9 cellular contexts compared by ENCODE assay signal in genomic region chr10:78579995-78580394, GRCh38.
DNase-seq lines count a peak whose midpoint lies in the region; ATAC-seq, FAIRE-seq and TF ChIP-seq lines count a peak whose summit lies in the region.
"Had no signal": no experiment of that assay in that cellular context is flagged by ENCODE, and none has a peak within 500 bp of the region (broad histone marks: within the 10 kb centered on the region; RNA-seq: fewer than 3 reads in every experiment).

No MANE protein-coding gene starts in this region.

- no peaks in the 10 kb centered on the region for H3K36me3 Mint-ChIP-seq in activated CD8-positive, alpha-beta T cell treated with anti-CD3 and anti-CD28 coated beads for 36 hours (ENCODE audit: low read depth)
- no peaks in the 10 kb centered on the region for H3K36me3 Mint-ChIP-seq in activated CD8-positive, alpha-beta T cell treated with anti-CD3 and anti-CD28 coated beads, Interleukin-2, amount 10 ng/mL, durations not matched to agents 7 days and 5 days (ENCODE audit: low read depth)
- H3K36me3 Mint-ChIP-seq in HFFc6 (ENCODE audit: low read depth): no peaks in the 10 kb centered on the region
- H3K36me3 Mint-ChIP-seq: naive B cell had no signal

- no peaks in the 10 kb centered on the region for H3K9me3 Mint-ChIP-seq in activated CD8-positive, alpha-beta T cell treated with anti-CD3 and anti-CD28 coated beads for 36 hours
- no peaks in the 10 kb centered on the region for H3K9me3 Mint-ChIP-seq in activated CD8-positive, alpha-beta T cell treated with anti-CD3 and anti-CD28 coated beads, Interleukin-2, amount 10 ng/mL, durations not matched to agents 7 days and 5 days (ENCODE audit: insufficient read depth)
- no peaks in the 10 kb centered on the region for H3K9me3 Mint-ChIP-seq in HFFc6
- H3K9me3 Mint-ChIP-seq: naive B cell had no signal

- TF ChIP-seq CTCF in activated CD8-positive, alpha-beta T cell treated with anti-CD3 and anti-CD28 coated beads for 36 hours (IDR thresholded peaks at IDR 0.05): no peak
- no peak for TF ChIP-seq CTCF in astrocyte of the spinal cord (IDR thresholded peaks at IDR 0.05; ENCODE audit: low read depth, low read length)
- TF ChIP-seq CTCF in HFFc6 (IDR thresholded peaks at IDR 0.05): no peak

- FAIRE-seq in urothelium cell line (lab: Jason Lieb, UNC): no peak

- intact Hi-C loops in activated CD8-positive, alpha-beta T cell treated with anti-CD3 and anti-CD28 coated beads for 36 hours (cut with micrococcal nuclease): no loop called here

- no peak for ATAC-seq in activated CD8-positive, alpha-beta T cell treated with anti-CD3 and anti-CD28 coated beads for 36 hours
- no peak for ATAC-seq in activated CD8-positive, alpha-beta T cell treated with anti-CD3 and anti-CD28 coated beads, Interleukin-2, amount 10 ng/mL, durations not matched to agents 7 days and 5 days
- ATAC-seq in esophagus mucosa: no peak

- no peaks in the 10 kb centered on the region for H3K27me3 Mint-ChIP-seq in activated CD8-positive, alpha-beta T cell treated with anti-CD3 and anti-CD28 coated beads for 36 hours
- peaks cover 3% of the 10 kb centered on the region for H3K27me3 Mint-ChIP-seq in activated CD8-positive, alpha-beta T cell treated with anti-CD3 and anti-CD28 coated beads, Interleukin-2, amount 10 ng/mL, durations not matched to agents 7 days and 5 days (ENCODE audit: low read depth)
- H3K27me3 Mint-ChIP-seq in HFFc6 (ENCODE audit: insufficient read depth): peaks cover 33% of the 10 kb centered on the region

- CTCF ChIA-PET in activated CD8-positive, alpha-beta T cell treated with anti-CD3 and anti-CD28 coated beads for 36 hours (lab: Charles Lee): no interaction called here
- CTCF ChIA-PET in activated CD8-positive, alpha-beta T cell treated with anti-CD3 and anti-CD28 coated beads, Interleukin-2, amount 10 ng/mL, durations not matched to agents 7 days and 5 days (lab: Charles Lee): no interaction called here

- POLR2A ChIA-PET in activated CD8-positive, alpha-beta T cell treated with anti-CD3 and anti-CD28 coated beads for 36 hours (lab: Charles Lee): no interaction called here
- POLR2A ChIA-PET in activated CD8-positive, alpha-beta T cell treated with anti-CD3 and anti-CD28 coated beads, Interleukin-2, amount 10 ng/mL, durations not matched to agents 7 days and 5 days (lab: Charles Lee): no interaction called here

- H3K27ac Mint-ChIP-seq in activated CD8-positive, alpha-beta T cell treated with anti-CD3 and anti-CD28 coated beads for 36 hours: peak overlapping the region; percentile 92
- H3K27ac Mint-ChIP-seq in activated CD8-positive, alpha-beta T cell treated with anti-CD3 and anti-CD28 coated beads, Interleukin-2, amount 10 ng/mL, durations not matched to agents 7 days and 5 days: no peak overlapping the region
- H3K27ac Mint-ChIP-seq in HFFc6: no peak overlapping the region
- H3K27ac Mint-ChIP-seq: naive B cell had no signal

- no peak overlapping the region for H3K4me3 ChIP-seq in astrocyte of the spinal cord (ENCODE audit: low read depth, low read length)

- in situ Hi-C loops in astrocyte of the spinal cord (cut with HindIII; ENCODE audit: low sequenced_read_pairs): no loop called here

- no peak for DNase-seq in activated CD8-positive, alpha-beta T cell treated with anti-CD3 and anti-CD28 coated beads for 36 hours
- DNase-seq in activated CD8-positive, alpha-beta T cell treated with anti-CD3 and anti-CD28 coated beads, Interleukin-2, amount 10 ng/mL, durations not matched to agents 7 days and 5 days: no peak
- DNase-seq in astrocyte of the spinal cord (ENCODE audit: low read depth, low spot score) (peak; percentile 59), inferior parietal cortex (ENCODE audit: extremely low spot score) (peak; percentile 91), urothelium cell line (ENCODE audit: low spot score) (peak; percentile 14), SKM-1 treated with dmso at 0.1 percent for 144 hours (lab: John Stamatoyannopoulos, UW; ENCODE audit: unreplicated experiment) (no peak), HFFc6 (no peak)
- DNase-seq: naive B cell had no signal

- peaks cover 15% of the 10 kb centered on the region for H3K4me1 Mint-ChIP-seq in activated CD8-positive, alpha-beta T cell treated with anti-CD3 and anti-CD28 coated beads for 36 hours (ENCODE audit: low read depth)
- peaks cover 5% of the 10 kb centered on the region for H3K4me1 Mint-ChIP-seq in activated CD8-positive, alpha-beta T cell treated with anti-CD3 and anti-CD28 coated beads, Interleukin-2, amount 10 ng/mL, durations not matched to agents 7 days and 5 days (ENCODE audit: low read depth)
- peaks cover 6% of the 10 kb centered on the region for H3K4me1 Mint-ChIP-seq in HFFc6 (ENCODE audit: low read depth)

- no peak overlapping the region for H3K4me3 Mint-ChIP-seq in activated CD8-positive, alpha-beta T cell treated with anti-CD3 and anti-CD28 coated beads for 36 hours
- H3K4me3 Mint-ChIP-seq in activated CD8-positive, alpha-beta T cell treated with anti-CD3 and anti-CD28 coated beads, Interleukin-2, amount 10 ng/mL, durations not matched to agents 7 days and 5 days: no peak overlapping the region
- no peak overlapping the region for H3K4me3 Mint-ChIP-seq in HFFc6
- H3K4me3 Mint-ChIP-seq: naive B cell had no signal

Comparison
In these comparisons a context has a peak if more than half of its experiments do, and no peak if none do; other contexts are left out.
1. DNase-seq: peak in astrocyte of the spinal cord (single experiment), inferior parietal cortex (single experiment) and urothelium cell line (single experiment); none in activated CD8-positive, alpha-beta T cell treated with anti-CD3 and anti-CD28 coated beads for 36 hours (single experiment), activated CD8-positive, alpha-beta T cell treated with anti-CD3 and anti-CD28 coated beads, Interleukin-2, amount 10 ng/mL, durations not matched to agents 7 days and 5 days (single experiment), SKM-1 treated with dmso at 0.1 percent for 144 hours (single experiment) and HFFc6 (single experiment).